1 cellular context compared by ENCODE assay signal in the genomic region with DNA sequence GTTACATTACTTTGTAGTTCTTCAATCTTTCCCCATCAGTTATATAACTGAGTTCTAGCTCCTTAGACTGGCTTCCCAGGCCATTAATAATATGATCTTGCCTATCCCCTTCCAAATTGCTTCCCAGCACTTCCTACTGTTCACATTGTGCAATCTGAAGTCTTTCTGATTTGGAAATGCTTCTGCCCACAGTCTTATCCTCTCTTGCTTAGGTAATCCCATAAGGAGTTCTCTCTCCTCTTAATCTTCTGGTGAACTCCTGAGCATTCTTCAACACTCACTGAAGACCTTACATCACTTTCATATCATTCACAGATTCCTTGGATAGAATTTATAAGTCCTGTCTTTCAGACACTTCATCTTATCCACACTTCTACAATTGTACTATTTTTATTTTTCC.
TF ChIP-seq lines count a peak whose summit lies in the region.

No MANE protein-coding gene starts in this region.

TF ChIP-seq in SK-N-SH treated with all-trans-retinoic acid at 6 μM for 48 hours, 23 proteins besides CTCF, POLR2A, EP300 and RAD21:
- TF ChIP-seq, protein P1, sequence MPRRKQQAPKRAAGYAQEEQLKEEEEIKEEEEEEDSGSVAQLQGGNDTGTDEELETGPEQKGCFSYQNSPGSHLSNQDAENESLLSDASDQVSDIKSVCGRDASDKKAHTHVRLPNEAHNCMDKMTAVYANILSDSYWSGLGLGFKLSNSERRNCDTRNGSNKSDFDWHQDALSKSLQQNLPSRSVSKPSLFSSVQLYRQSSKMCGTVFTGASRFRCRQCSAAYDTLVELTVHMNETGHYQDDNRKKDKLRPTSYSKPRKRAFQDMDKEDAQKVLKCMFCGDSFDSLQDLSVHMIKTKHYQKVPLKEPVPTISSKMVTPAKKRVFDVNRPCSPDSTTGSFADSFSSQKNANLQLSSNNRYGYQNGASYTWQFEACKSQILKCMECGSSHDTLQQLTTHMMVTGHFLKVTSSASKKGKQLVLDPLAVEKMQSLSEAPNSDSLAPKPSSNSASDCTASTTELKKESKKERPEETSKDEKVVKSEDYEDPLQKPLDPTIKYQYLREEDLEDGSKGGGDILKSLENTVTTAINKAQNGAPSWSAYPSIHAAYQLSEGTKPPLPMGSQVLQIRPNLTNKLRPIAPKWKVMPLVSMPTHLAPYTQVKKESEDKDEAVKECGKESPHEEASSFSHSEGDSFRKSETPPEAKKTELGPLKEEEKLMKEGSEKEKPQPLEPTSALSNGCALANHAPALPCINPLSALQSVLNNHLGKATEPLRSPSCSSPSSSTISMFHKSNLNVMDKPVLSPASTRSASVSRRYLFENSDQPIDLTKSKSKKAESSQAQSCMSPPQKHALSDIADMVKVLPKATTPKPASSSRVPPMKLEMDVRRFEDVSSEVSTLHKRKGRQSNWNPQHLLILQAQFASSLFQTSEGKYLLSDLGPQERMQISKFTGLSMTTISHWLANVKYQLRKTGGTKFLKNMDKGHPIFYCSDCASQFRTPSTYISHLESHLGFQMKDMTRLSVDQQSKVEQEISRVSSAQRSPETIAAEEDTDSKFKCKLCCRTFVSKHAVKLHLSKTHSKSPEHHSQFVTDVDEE (CRISPR knock-in tag; IDR thresholded peaks at IDR 0.05), result no peak
- TF ChIP-seq ESRRG (CRISPR knock-in tag; IDR thresholded peaks at IDR 0.05) (no peak), ZNF8 (CRISPR knock-in tag; IDR thresholded peaks at IDR 0.05) (no peak), ZNF70 (CRISPR knock-in tag; IDR thresholded peaks at IDR 0.05) (peak; percentile 31; the same call in 1 of the 2 replicates), TOX (CRISPR knock-in tag; IDR thresholded peaks at IDR 0.05; ENCODE audit: borderline replicate concordance) (no peak), ZFP3 (CRISPR knock-in tag; IDR thresholded peaks at IDR 0.05) (peak; percentile 84), RARB (CRISPR knock-in tag; IDR thresholded peaks at IDR 0.05) (no peak)
- TF ChIP-seq, protein P2, sequence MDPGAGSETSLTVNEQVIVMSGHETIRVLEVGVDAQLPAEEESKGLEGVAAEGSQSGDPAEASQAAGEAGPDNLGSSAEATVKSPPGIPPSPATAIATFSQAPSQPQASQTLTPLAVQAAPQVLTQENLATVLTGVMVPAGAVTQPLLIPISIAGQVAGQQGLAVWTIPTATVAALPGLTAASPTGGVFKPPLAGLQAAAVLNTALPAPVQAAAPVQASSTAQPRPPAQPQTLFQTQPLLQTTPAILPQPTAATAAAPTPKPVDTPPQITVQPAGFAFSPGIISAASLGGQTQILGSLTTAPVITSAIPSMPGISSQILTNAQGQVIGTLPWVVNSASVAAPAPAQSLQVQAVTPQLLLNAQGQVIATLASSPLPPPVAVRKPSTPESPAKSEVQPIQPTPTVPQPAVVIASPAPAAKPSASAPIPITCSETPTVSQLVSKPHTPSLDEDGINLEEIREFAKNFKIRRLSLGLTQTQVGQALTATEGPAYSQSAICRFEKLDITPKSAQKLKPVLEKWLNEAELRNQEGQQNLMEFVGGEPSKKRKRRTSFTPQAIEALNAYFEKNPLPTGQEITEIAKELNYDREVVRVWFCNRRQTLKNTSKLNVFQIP (CRISPR knock-in tag; IDR thresholded peaks at IDR 0.05; ENCODE audit: borderline replicate concordance, low read depth), result no peak
- TF ChIP-seq, protein P3, sequence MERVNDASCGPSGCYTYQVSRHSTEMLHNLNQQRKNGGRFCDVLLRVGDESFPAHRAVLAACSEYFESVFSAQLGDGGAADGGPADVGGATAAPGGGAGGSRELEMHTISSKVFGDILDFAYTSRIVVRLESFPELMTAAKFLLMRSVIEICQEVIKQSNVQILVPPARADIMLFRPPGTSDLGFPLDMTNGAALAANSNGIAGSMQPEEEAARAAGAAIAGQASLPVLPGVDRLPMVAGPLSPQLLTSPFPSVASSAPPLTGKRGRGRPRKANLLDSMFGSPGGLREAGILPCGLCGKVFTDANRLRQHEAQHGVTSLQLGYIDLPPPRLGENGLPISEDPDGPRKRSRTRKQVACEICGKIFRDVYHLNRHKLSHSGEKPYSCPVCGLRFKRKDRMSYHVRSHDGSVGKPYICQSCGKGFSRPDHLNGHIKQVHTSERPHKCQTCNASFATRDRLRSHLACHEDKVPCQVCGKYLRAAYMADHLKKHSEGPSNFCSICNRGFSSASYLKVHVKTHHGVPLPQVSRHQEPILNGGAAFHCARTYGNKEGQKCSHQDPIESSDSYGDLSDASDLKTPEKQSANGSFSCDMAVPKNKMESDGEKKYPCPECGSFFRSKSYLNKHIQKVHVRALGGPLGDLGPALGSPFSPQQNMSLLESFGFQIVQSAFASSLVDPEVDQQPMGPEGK (CRISPR knock-in tag; IDR thresholded peaks at IDR 0.05; ENCODE audit: borderline replicate concordance), result no peak
TF ChIP-seq in SK-N-SH treated with all-trans-retinoic acid at 6 μM for 48 hours: peak in this region for 2.
